In the genomic region with DNA sequence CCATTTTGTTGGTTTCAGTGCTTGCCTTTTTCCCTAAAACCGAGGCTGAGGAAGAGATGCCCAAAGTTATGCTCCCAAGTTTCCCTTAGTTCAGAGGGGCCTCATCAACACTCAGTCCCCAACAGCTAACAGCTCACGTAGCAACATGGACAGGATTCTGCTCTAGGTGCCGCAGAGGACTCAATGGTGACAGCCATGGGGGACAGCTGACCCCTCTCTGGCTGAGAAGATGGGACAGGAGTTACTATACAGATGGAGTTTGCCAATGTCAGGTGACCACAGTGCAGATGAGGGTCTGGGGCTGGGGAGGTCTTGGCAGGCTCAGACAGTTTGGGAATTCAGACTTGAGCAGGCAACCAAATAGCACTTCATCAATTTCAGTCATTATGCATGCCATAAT, we compare ENCODE assay signal across 27 cellular contexts.
"Had no signal": no experiment of that assay in that cellular context is flagged by ENCODE, and none has a peak within 500 bp of the region (broad histone marks: within the 10 kb centered on the region; RNA-seq: fewer than 3 reads in every experiment).

No MANE protein-coding gene starts in this region.

- DNase-seq: activated B cell treated with CpG ODN at 0.5 μM for 24 hours; activated CD4-positive, alpha-beta T cell treated with anti-CD3 and anti-CD28 coated beads for 36 hours; activated CD4-positive, alpha-beta T cell treated with anti-CD3 and anti-CD28 coated beads, Interleukin-2, amount 50 U/mL, for 1 hour; activated CD8-positive, alpha-beta T cell treated with anti-CD3 and anti-CD28 coated beads, Interleukin-2, amount 10 ng/mL, durations not matched to agents 7 days and 5 days; activated T-cell treated with anti-CD3 and anti-CD28 coated beads, Interleukin-2, amount 50 U/mL, for 72 hours; aorta; caudate nucleus; Karpas-422; MM.1S; NCI-H1105; NCI-H1436; NCI-H1694 treated with DMSO at 0.1 percent for 48 hours; NCI-H2029 treated with DMSO at 0.1 percent for 48 hours; NCI-H510A treated with DMSO at 0.1 percent for 48 hours; NCI-H69; NK-92 treated with Interleukin-12 subunit alpha and Interleukin-12 subunit beta, amount 100 ng/mL, for 24 hours; OCI-M1; RPMI8226; T-cell; T-helper 2 cell; T1000 had no signal

- H3K9me3 ChIP-seq: breast epithelium had no signal

- H3K4me3 Mint-ChIP-seq: activated B cell treated with CpG ODN at 0.5 μM for 24 hours; activated CD4-positive, alpha-beta T cell treated with anti-CD3 and anti-CD28 coated beads for 36 hours; activated CD8-positive, alpha-beta T cell treated with anti-CD3 and anti-CD28 coated beads, Interleukin-2, amount 10 ng/mL, durations not matched to agents 7 days and 5 days; activated naive CD4-positive, alpha-beta T cell treated with anti-CD3 and anti-CD28 coated beads, Interleukin-2, amount 50 U/mL, for 24 hours; activated T-cell treated with anti-CD3 and anti-CD28 coated beads, Interleukin-2, amount 50 U/mL, for 72 hours; T-cell had no signal

- H3K4me3 ChIP-seq: breast epithelium, SK-N-MC had no signal

- H3K9me3 Mint-ChIP-seq: activated B cell treated with CpG ODN at 0.5 μM for 24 hours; activated naive CD4-positive, alpha-beta T cell treated with anti-CD3 and anti-CD28 coated beads, Interleukin-2, amount 50 U/mL, for 24 hours; activated T-cell treated with anti-CD3 and anti-CD28 coated beads, Interleukin-2, amount 50 U/mL, for 72 hours; activated T-helper 2 cell treated with anti-CD3 and anti-CD28 coated beads, Interferon-gamma antibody, Interleukin-2, Interleukin-4, amounts not matched to agents 10 μg/mL and 5 μg/mL and 100 μg/mL, durations not matched to agents 14 hours and 24 hours and 36 hours; T-cell had no signal

- H3K36me3 Mint-ChIP-seq: activated naive CD4-positive, alpha-beta T cell treated with anti-CD3 and anti-CD28 coated beads, Interleukin-2, amount 50 U/mL, for 24 hours; T-cell had no signal

- H3K36me3 ChIP-seq: breast epithelium had no signal

- ATAC-seq: activated CD4-positive, alpha-beta T cell treated with anti-CD3 and anti-CD28 coated beads for 36 hours; activated CD8-positive, alpha-beta T cell treated with anti-CD3 and anti-CD28 coated beads, Interleukin-2, amount 10 ng/mL, durations not matched to agents 7 days and 5 days; activated T-cell treated with anti-CD3 and anti-CD28 coated beads, Interleukin-2, amount 50 U/mL, for 72 hours; Panc1; Right ventricle myocardium inferior; T-cell had no signal

- H3K27ac Mint-ChIP-seq: activated B cell treated with CpG ODN at 0.5 μM for 24 hours; activated CD4-positive, alpha-beta T cell treated with anti-CD3 and anti-CD28 coated beads for 36 hours; activated CD8-positive, alpha-beta T cell treated with anti-CD3 and anti-CD28 coated beads, Interleukin-2, amount 10 ng/mL, durations not matched to agents 7 days and 5 days; activated naive CD4-positive, alpha-beta T cell treated with anti-CD3 and anti-CD28 coated beads, Interleukin-2, amount 50 U/mL, for 24 hours; activated T-cell treated with anti-CD3 and anti-CD28 coated beads, Interleukin-2, amount 50 U/mL, for 72 hours; activated T-helper 2 cell treated with anti-CD3 and anti-CD28 coated beads, Interferon-gamma antibody, Interleukin-2, Interleukin-4, amounts not matched to agents 10 μg/mL and 5 μg/mL and 100 μg/mL, durations not matched to agents 14 hours and 24 hours and 36 hours; T-cell had no signal

- H3K4me1 ChIP-seq: breast epithelium had no signal

- H3K27ac ChIP-seq: breast epithelium, SK-N-MC had no signal

- H3K4me1 Mint-ChIP-seq: activated B cell treated with CpG ODN at 0.5 μM for 24 hours; activated CD4-positive, alpha-beta T cell treated with anti-CD3 and anti-CD28 coated beads for 36 hours; activated naive CD4-positive, alpha-beta T cell treated with anti-CD3 and anti-CD28 coated beads, Interleukin-2, amount 50 U/mL, for 24 hours; T-cell had no signal
